Comparison of ENCODE assay signal across 25 cellular contexts in the genomic region with DNA sequence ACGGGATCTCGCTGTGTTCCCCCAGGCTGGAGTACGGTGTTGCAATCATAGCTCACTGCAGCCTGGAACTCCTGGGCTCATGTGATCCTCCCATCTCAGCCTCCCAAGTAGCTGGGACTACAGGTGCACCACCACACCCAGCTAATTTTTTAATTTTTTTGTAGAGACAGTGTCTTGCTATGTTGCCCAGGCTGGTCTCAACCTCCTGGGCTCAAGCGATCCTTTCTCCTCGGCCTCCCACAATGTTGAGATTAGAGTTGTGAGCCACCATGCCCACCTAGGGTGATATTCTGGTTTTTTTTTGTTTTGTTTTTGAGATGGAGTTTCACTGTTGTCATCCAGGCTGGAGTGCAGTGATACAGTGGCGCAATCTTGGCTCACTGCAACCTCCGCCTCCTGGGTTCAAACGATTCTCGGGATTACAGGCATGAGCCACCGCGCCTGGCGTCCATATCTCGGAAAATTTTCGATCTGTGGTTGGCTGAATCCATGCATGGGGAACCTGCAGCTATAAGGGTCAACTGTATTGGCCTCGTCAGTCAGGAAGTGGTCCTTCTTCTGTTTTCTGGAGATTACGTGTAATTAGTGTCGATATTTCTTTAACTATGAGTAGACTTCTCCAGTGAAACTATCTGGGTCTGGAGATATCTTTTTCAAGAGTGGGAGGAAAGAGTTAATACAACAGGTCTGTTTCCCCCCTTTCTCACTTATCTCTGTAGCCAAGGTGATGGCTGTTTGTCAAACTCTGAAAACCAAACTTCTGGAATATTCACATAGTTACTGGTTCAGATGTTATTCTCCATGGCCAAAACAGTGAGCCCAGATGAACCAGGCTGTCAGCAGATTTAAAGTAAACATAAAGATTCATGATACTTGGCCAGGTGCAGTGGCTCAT.
"Had no signal": no experiment of that assay in that cellular context is flagged by ENCODE, and none has a peak within 500 bp of the region (broad histone marks: within the 10 kb centered on the region; RNA-seq: fewer than 3 reads in every experiment).

No MANE protein-coding gene starts in this region.

- H3K4me1 Mint-ChIP-seq: activated naive CD8-positive, alpha-beta T cell treated with anti-CD3 and anti-CD28 coated beads, Interleukin-2, amount 10 ng/mL, durations not matched to agents 7 days and 5 days; T-cell had no signal

- H3K27ac Mint-ChIP-seq: activated CD8-positive, alpha-beta T cell treated with anti-CD3 and anti-CD28 coated beads for 36 hours; activated naive CD8-positive, alpha-beta T cell treated with anti-CD3 and anti-CD28 coated beads, Interleukin-2, amount 10 ng/mL, durations not matched to agents 7 days and 5 days; activated T-cell treated with anti-CD3 and anti-CD28 coated beads, Interleukin-2, amount 50 U/mL, for 72 hours; activated T-helper 2 cell treated with anti-CD3 and anti-CD28 coated beads, Interferon-gamma antibody, Interleukin-2, Interleukin-4, amounts not matched to agents 10 μg/mL and 5 μg/mL and 100 μg/mL, durations not matched to agents 14 hours and 24 hours and 36 hours; T-cell had no signal

- H3K36me3 Mint-ChIP-seq: activated naive CD8-positive, alpha-beta T cell treated with anti-CD3 and anti-CD28 coated beads, Interleukin-2, amount 10 ng/mL, durations not matched to agents 7 days and 5 days; T-cell had no signal

- H3K4me3 ChIP-seq: adrenal gland, breast epithelium had no signal

- H3K9me3 Mint-ChIP-seq: activated CD8-positive, alpha-beta T cell treated with anti-CD3 and anti-CD28 coated beads for 36 hours; activated naive CD8-positive, alpha-beta T cell treated with anti-CD3 and anti-CD28 coated beads, Interleukin-2, amount 10 ng/mL, durations not matched to agents 7 days and 5 days; activated T-cell treated with anti-CD3 and anti-CD28 coated beads, Interleukin-2, amount 50 U/mL, for 72 hours; activated T-helper 2 cell treated with anti-CD3 and anti-CD28 coated beads, Interferon-gamma antibody, Interleukin-2, Interleukin-4, amounts not matched to agents 10 μg/mL and 5 μg/mL and 100 μg/mL, durations not matched to agents 14 hours and 24 hours and 36 hours; T-cell had no signal

- H3K4me3 Mint-ChIP-seq: activated CD8-positive, alpha-beta T cell treated with anti-CD3 and anti-CD28 coated beads for 36 hours; activated naive CD8-positive, alpha-beta T cell treated with anti-CD3 and anti-CD28 coated beads, Interleukin-2, amount 10 ng/mL, durations not matched to agents 7 days and 5 days; activated T-cell treated with anti-CD3 and anti-CD28 coated beads, Interleukin-2, amount 50 U/mL, for 72 hours; T-cell had no signal

- H3K27me3 ChIP-seq: adrenal gland, breast epithelium had no signal

- H3K36me3 ChIP-seq: adrenal gland, breast epithelium had no signal

- DNase-seq: activated CD4-positive, alpha-beta T cell treated with anti-CD3 and anti-CD28 coated beads for 4 hours; activated CD8-positive, alpha-beta memory T cell treated with anti-CD3 and anti-CD28 coated beads, Interleukin-2, amount 50 U/mL, for 4 hours; activated CD8-positive, alpha-beta T cell treated with anti-CD3 and anti-CD28 coated beads for 36 hours; activated naive CD4-positive, alpha-beta T cell treated with anti-CD3 and anti-CD28 coated beads, Interleukin-2, amount 50 U/mL, for 16 hours; activated naive CD8-positive, alpha-beta T cell treated with anti-CD3 and anti-CD28 coated beads, Interleukin-2, amount 10 ng/mL, durations not matched to agents 7 days and 5 days; activated T-cell treated with anti-CD3 and anti-CD28 coated beads, Interleukin-2, amount 50 U/mL, for 72 hours; adrenal gland; aorta; caudate nucleus; Karpas-422; NCI-H1092; NCI-H1417; NCI-H1930; NCI-H345; NCI-H510A treated with DMSO at 0.1 percent for 48 hours; NCI-H69; NK-92 treated with Interleukin-12 subunit alpha and Interleukin-12 subunit beta, amount 100 ng/mL, for 24 hours; PC-3; SHP77 treated with DMSO at 0.1 percent for 48 hours; T-cell; T-helper 2 cell; T1000 had no signal

- H3K9me3 ChIP-seq: adrenal gland, breast epithelium had no signal

- ATAC-seq: activated CD4-positive, CD25-positive, alpha-beta regulatory T cell treated with anti-CD3 and anti-CD28 coated beads, Interleukin-2, amount 50 U/mL, for 24 hours; activated CD8-positive, alpha-beta T cell treated with anti-CD3 and anti-CD28 coated beads for 36 hours; activated T-cell treated with anti-CD3 and anti-CD28 coated beads, Interleukin-2, amount 50 U/mL, for 72 hours; PC-3; T-cell had no signal

- H3K27ac ChIP-seq: adrenal gland, breast epithelium had no signal

- H3K4me1 ChIP-seq: adrenal gland, breast epithelium had no signal
